1 cellular context compared by ENCODE assay signal in genomic region chr1:40861227-40862003, GRCh38.
TF ChIP-seq lines count a peak whose summit lies in the region.

No MANE protein-coding gene starts in this region.

TF ChIP-seq in HepG2, 621 proteins besides CTCF, POLR2A, EP300 and RAD21 (continued from another document and continues in another):
- TF ChIP-seq, protein P1, sequence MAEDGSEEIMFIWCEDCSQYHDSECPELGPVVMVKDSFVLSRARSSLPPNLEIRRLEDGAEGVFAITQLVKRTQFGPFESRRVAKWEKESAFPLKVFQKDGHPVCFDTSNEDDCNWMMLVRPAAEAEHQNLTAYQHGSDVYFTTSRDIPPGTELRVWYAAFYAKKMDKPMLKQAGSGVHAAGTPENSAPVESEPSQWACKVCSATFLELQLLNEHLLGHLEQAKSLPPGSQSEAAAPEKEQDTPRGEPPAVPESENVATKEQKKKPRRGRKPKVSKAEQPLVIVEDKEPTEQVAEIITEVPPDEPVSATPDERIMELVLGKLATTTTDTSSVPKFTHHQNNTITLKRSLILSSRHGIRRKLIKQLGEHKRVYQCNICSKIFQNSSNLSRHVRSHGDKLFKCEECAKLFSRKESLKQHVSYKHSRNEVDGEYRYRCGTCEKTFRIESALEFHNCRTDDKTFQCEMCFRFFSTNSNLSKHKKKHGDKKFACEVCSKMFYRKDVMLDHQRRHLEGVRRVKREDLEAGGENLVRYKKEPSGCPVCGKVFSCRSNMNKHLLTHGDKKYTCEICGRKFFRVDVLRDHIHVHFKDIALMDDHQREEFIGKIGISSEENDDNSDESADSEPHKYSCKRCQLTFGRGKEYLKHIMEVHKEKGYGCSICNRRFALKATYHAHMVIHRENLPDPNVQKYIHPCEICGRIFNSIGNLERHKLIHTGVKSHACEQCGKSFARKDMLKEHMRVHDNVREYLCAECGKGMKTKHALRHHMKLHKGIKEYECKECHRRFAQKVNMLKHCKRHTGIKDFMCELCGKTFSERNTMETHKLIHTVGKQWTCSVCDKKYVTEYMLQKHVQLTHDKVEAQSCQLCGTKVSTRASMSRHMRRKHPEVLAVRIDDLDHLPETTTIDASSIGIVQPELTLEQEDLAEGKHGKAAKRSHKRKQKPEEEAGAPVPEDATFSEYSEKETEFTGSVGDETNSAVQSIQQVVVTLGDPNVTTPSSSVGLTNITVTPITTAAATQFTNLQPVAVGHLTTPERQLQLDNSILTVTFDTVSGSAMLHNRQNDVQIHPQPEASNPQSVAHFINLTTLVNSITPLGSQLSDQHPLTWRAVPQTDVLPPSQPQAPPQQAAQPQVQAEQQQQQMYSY (CRISPR knock-in tag; IDR thresholded peaks at IDR 0.05) = 0 out of 2 replicates have a peak, but pooled peaks have one; percentile 37
- TF ChIP-seq MTF2 (CRISPR knock-in tag; IDR thresholded peaks at IDR 0.05; ENCODE audit: borderline replicate concordance) = 0 out of 2 replicates have a peak, but pooled peaks have one; percentile 24
- TF ChIP-seq ZFX (CRISPR knock-in tag; IDR thresholded peaks at IDR 0.05; ENCODE audit: low read depth) = peak; percentile 38; the same call in 1 of the 2 replicates
- peak; percentile 51; the same call in 1 of the 2 replicates for TF ChIP-seq ZNF770 (CRISPR knock-in tag; IDR thresholded peaks at IDR 0.05)
- TF ChIP-seq GABPA (IDR thresholded peaks at IDR 0.05; ENCODE audit: low read depth, low read length) = no peak
- no peak for TF ChIP-seq GABPA (CRISPR knock-in tag; IDR thresholded peaks at IDR 0.05; ENCODE audit: low read depth)
- 0 out of 2 replicates have a peak, but pooled peaks have one; percentile 50 for TF ChIP-seq POGK (CRISPR knock-in tag; conservative IDR thresholded peaks at IDR 0.05)
- TF ChIP-seq ZNF30 (CRISPR knock-in tag; IDR thresholded peaks at IDR 0.05) = 0 out of 2 replicates have a peak, but pooled peaks have one; percentile 10
- TF ChIP-seq, protein P2, sequence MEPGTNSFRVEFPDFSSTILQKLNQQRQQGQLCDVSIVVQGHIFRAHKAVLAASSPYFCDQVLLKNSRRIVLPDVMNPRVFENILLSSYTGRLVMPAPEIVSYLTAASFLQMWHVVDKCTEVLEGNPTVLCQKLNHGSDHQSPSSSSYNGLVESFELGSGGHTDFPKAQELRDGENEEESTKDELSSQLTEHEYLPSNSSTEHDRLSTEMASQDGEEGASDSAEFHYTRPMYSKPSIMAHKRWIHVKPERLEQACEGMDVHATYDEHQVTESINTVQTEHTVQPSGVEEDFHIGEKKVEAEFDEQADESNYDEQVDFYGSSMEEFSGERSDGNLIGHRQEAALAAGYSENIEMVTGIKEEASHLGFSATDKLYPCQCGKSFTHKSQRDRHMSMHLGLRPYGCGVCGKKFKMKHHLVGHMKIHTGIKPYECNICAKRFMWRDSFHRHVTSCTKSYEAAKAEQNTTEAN (CRISPR knock-in tag; conservative IDR thresholded peaks at IDR 0.05) = 0 out of 2 replicates have a peak, but pooled peaks have one; percentile 17
- 0 out of 2 replicates have a peak, but pooled peaks have one; percentile 21 for TF ChIP-seq ZBTB38 (CRISPR knock-in tag; IDR thresholded peaks at IDR 0.05)
- TF ChIP-seq ZNF784 (CRISPR knock-in tag; IDR thresholded peaks at IDR 0.05; ENCODE audit: borderline replicate concordance) = 0 out of 2 replicates have a peak, but pooled peaks have one; percentile 33
- TF ChIP-seq, protein P3, sequence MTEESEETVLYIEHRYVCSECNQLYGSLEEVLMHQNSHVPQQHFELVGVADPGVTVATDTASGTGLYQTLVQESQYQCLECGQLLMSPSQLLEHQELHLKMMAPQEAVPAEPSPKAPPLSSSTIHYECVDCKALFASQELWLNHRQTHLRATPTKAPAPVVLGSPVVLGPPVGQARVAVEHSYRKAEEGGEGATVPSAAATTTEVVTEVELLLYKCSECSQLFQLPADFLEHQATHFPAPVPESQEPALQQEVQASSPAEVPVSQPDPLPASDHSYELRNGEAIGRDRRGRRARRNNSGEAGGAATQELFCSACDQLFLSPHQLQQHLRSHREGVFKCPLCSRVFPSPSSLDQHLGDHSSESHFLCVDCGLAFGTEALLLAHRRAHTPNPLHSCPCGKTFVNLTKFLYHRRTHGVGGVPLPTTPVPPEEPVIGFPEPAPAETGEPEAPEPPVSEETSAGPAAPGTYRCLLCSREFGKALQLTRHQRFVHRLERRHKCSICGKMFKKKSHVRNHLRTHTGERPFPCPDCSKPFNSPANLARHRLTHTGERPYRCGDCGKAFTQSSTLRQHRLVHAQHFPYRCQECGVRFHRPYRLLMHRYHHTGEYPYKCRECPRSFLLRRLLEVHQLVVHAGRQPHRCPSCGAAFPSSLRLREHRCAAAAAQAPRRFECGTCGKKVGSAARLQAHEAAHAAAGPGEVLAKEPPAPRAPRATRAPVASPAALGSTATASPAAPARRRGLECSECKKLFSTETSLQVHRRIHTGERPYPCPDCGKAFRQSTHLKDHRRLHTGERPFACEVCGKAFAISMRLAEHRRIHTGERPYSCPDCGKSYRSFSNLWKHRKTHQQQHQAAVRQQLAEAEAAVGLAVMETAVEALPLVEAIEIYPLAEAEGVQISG (CRISPR knock-in tag; IDR thresholded peaks at IDR 0.05) = peak; percentile 19; the same call in 1 of the 2 replicates
- peak; percentile 56 for TF ChIP-seq SKI (IDR thresholded peaks at IDR 0.05; ENCODE audit: partially characterized antibody)
- peak; percentile 81 for TF ChIP-seq ZNF142 (CRISPR knock-in tag; IDR thresholded peaks at IDR 0.05)
- TF ChIP-seq ZNF766 (CRISPR knock-in tag; IDR thresholded peaks at IDR 0.05; ENCODE audit: borderline replicate concordance) = peak; percentile 26; the same call in 1 of the 2 replicates
- TF ChIP-seq, protein P4, sequence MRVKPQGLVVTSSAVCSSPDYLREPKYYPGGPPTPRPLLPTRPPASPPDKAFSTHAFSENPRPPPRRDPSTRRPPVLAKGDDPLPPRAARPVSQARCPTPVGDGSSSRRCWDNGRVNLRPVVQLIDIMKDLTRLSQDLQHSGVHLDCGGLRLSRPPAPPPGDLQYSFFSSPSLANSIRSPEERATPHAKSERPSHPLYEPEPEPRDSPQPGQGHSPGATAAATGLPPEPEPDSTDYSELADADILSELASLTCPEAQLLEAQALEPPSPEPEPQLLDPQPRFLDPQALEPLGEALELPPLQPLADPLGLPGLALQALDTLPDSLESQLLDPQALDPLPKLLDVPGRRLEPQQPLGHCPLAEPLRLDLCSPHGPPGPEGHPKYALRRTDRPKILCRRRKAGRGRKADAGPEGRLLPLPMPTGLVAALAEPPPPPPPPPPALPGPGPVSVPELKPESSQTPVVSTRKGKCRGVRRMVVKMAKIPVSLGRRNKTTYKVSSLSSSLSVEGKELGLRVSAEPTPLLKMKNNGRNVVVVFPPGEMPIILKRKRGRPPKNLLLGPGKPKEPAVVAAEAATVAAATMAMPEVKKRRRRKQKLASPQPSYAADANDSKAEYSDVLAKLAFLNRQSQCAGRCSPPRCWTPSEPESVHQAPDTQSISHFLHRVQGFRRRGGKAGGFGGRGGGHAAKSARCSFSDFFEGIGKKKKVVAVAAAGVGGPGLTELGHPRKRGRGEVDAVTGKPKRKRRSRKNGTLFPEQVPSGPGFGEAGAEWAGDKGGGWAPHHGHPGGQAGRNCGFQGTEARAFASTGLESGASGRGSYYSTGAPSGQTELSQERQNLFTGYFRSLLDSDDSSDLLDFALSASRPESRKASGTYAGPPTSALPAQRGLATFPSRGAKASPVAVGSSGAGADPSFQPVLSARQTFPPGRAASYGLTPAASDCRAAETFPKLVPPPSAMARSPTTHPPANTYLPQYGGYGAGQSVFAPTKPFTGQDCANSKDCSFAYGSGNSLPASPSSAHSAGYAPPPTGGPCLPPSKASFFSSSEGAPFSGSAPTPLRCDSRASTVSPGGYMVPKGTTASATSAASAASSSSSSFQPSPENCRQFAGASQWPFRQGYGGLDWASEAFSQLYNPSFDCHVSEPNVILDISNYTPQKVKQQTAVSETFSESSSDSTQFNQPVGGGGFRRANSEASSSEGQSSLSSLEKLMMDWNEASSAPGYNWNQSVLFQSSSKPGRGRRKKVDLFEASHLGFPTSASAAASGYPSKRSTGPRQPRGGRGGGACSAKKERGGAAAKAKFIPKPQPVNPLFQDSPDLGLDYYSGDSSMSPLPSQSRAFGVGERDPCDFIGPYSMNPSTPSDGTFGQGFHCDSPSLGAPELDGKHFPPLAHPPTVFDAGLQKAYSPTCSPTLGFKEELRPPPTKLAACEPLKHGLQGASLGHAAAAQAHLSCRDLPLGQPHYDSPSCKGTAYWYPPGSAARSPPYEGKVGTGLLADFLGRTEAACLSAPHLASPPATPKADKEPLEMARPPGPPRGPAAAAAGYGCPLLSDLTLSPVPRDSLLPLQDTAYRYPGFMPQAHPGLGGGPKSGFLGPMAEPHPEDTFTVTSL (CRISPR knock-in tag; IDR thresholded peaks at IDR 0.05; ENCODE audit: borderline replicate concordance) = 0 out of 2 replicates have a peak, but pooled peaks have one; percentile 4
- TF ChIP-seq POLR2G (IDR thresholded peaks at IDR 0.05; ENCODE audit: low read depth, low read length) = no peak
- TF ChIP-seq GPN1 (CRISPR knock-in tag; IDR thresholded peaks at IDR 0.05; ENCODE audit: borderline replicate concordance) = no peak
- TF ChIP-seq ZSCAN21 (CRISPR knock-in tag; IDR thresholded peaks at IDR 0.05; ENCODE audit: borderline replicate concordance) = peak; percentile 50; the same call in 1 of the 2 replicates
- TF ChIP-seq, protein P5, sequence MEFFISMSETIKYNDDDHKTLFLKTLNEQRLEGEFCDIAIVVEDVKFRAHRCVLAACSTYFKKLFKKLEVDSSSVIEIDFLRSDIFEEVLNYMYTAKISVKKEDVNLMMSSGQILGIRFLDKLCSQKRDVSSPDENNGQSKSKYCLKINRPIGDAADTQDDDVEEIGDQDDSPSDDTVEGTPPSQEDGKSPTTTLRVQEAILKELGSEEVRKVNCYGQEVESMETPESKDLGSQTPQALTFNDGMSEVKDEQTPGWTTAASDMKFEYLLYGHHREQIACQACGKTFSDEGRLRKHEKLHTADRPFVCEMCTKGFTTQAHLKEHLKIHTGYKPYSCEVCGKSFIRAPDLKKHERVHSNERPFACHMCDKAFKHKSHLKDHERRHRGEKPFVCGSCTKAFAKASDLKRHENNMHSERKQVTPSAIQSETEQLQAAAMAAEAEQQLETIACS (CRISPR knock-in tag; IDR thresholded peaks at IDR 0.05) = 0 out of 2 replicates have a peak, but pooled peaks have one; percentile 33
- no peak for TF ChIP-seq ELF1 (CRISPR knock-in tag; IDR thresholded peaks at IDR 0.05)
- no peak for TF ChIP-seq NFE2 (CRISPR knock-in tag; IDR thresholded peaks at IDR 0.05)
